In genomic region chr21:46060596-46061061, GRCh38 we compare ENCODE assay signal across 8 cellular contexts. TPM values are rescaled to one million over a fixed set of nuclear protein-coding genes. Genes with fewer than 3 reads are reported as not detected.
A peak's percentile ranks its signal among the peaks of the same experiment; 100 is the strongest.
DNase-seq lines count a peak whose midpoint lies in the region; ATAC-seq and TF ChIP-seq lines count a peak whose summit lies in the region.

No MANE protein-coding gene starts in this region.

- intact Hi-C loops in heart left ventricle (cut with DNase I): loop anchor here in 2 of 10 donors (1.0 to 10.0 kb wide), 2 partner anchors 23 to 86 kb away; no protein-coding TSS in a partner anchor

- TF ChIP-seq POLR2A in heart left ventricle (IDR thresholded peaks at IDR 0.05): no peak

- H3K4me1 Mint-ChIP-seq in activated T-cell treated with anti-CD3 and anti-CD28 coated beads, Interleukin-2, amount 50 U/mL, for 4 hours (ENCODE audit: low read depth): peaks cover 18% of the 10 kb centered on the region

- H3K36me3 ChIP-seq in heart left ventricle (no peaks in the 10 kb centered on the region), smooth muscle cell (ENCODE audit: low read depth) (no peaks in the 10 kb centered on the region)

- no peak overlapping the region for H3K4me3 ChIP-seq in heart left ventricle
- no peak overlapping the region for H3K4me3 ChIP-seq in smooth muscle cell

- H4K20me1 ChIP-seq in smooth muscle cell (ENCODE audit: low read depth): no peaks in the 10 kb centered on the region

- H3K9me3 ChIP-seq in heart left ventricle (peaks cover 0 to 25% (median 3%) of the 10 kb centered on the region in 12 donors), smooth muscle cell (replicated peaks; ENCODE audit: low read depth) (no peaks in the 10 kb centered on the region)

- 59 to 66% (median 64%) methylated on average over 11 of the region's 11 CpGs for WGBS in heart left ventricle, 4 donors
- 18% methylated on average over 11 of the region's 11 CpGs for WGBS in smooth muscle cell (ENCODE audit: low lambda C conversion rate)

- peak overlapping the region; percentile 88 for H3K9ac ChIP-seq in smooth muscle cell (ENCODE audit: low read depth)

- H3K27me3 ChIP-seq in heart left ventricle (peaks cover 0 to 7% (median 0%) of the 10 kb centered on the region in 9 donors), smooth muscle cell (ENCODE audit: low read depth) (no peaks in the 10 kb centered on the region)

- H3K36me3 Mint-ChIP-seq in activated T-cell treated with anti-CD3 and anti-CD28 coated beads, Interleukin-2, amount 50 U/mL, for 4 hours (ENCODE audit: insufficient read depth): no peaks in the 10 kb centered on the region

- no peak overlapping the region for H2AFZ ChIP-seq in smooth muscle cell (ENCODE audit: low read depth)

- no peaks in the 10 kb centered on the region for H3K79me2 ChIP-seq in smooth muscle cell (ENCODE audit: low read depth)

- H3K27ac ChIP-seq in heart left ventricle (peak overlapping the region; percentile 46 to 94 (median 80)), smooth muscle cell (ENCODE audit: low read depth) (peak overlapping the region; percentile 99)

- H3F3A ChIP-seq in smooth muscle cell (ENCODE audit: low read depth): peaks cover 7% of the 10 kb centered on the region

- peak overlapping the region; percentile 73 for H3K4me2 ChIP-seq in smooth muscle cell

- H3K4me1 ChIP-seq in heart left ventricle: peaks cover 0 to 38% (median 25%) of the 10 kb centered on the region in 12 donors
- H3K4me1 ChIP-seq in smooth muscle cell (ENCODE audit: low read depth): peaks cover 20% of the 10 kb centered on the region

- H3K4me3 Mint-ChIP-seq in activated T-cell treated with anti-CD3 and anti-CD28 coated beads, Interleukin-2, amount 50 U/mL, for 4 hours: no peak overlapping the region

- peak; percentile 49 for ATAC-seq in activated T-cell treated with anti-CD3 and anti-CD28 coated beads, Interleukin-2, amount 50 U/mL, for 4 hours
- ATAC-seq in heart left ventricle: peak; percentile 48 to 75 (median 72)
- no peak for ATAC-seq in HG03469 (IDR thresholded peaks at IDR 0.05; ENCODE audit: unreplicated experiment)
- ATAC-seq in GM21381 (IDR thresholded peaks at IDR 0.05; ENCODE audit: unreplicated experiment): no peak

- TF ChIP-seq CTCF in heart left ventricle (IDR thresholded peaks at IDR 0.05) (no peak), smooth muscle cell (IDR thresholded peaks at IDR 0.05; ENCODE audit: borderline replicate concordance, insufficient read depth, poor library complexity, severe bottlenecking) (no peak)

- H3K9me3 Mint-ChIP-seq in activated T-cell treated with anti-CD3 and anti-CD28 coated beads, Interleukin-2, amount 50 U/mL, for 4 hours: peaks cover 3% of the 10 kb centered on the region

- peaks cover 67% of the 10 kb centered on the region for H3K27me3 Mint-ChIP-seq in activated T-cell treated with anti-CD3 and anti-CD28 coated beads, Interleukin-2, amount 50 U/mL, for 4 hours (ENCODE audit: low read depth)

- DNase-seq in GM04504 (ENCODE audit: low read depth): peak; percentile 99
- DNase-seq in activated T-cell treated with anti-CD3 and anti-CD28 coated beads, Interleukin-2, amount 50 U/mL, for 4 hours: peak; percentile 4
- DNase-seq in heart left ventricle: peak; percentile 82 to 88 (median 84)
- DNase-seq in smooth muscle cell (lab: John Stamatoyannopoulos, UW; ENCODE audit: unreplicated experiment): peak; percentile 55
- DNase-seq in NCI-H2171 (lab: John Stamatoyannopoulos, UW): no peak
- no peak for DNase-seq in SW 1271 (lab: John Stamatoyannopoulos, UW)

RNA-seq across cellular contexts. Expression of gene COL6A2, which starts 37.3 kb away (rescaled TPM):
- 1 to 10 TPM; 4.8 to 7.7 (median 5.7) TPM for total RNA-seq in activated T-cell treated with anti-CD3 and anti-CD28 coated beads, Interleukin-2, amount 50 U/mL, for 4 hours
- total RNA-seq in heart left ventricle (100 to 1,000 TPM; 118 to 484 (median 158) TPM), smooth muscle cell (1,570 and 1,698 TPM in 2 replicates)
- polyA plus RNA-seq in heart left ventricle (100 to 1,000 TPM; 143 to 221 TPM), smooth muscle cell (2,969 and 4,089 TPM in 2 replicates)

Comparison
In these comparisons a context has a peak if more than half of its experiments do, and no peak if none do; other contexts are left out.
1. DNase-seq: peak in GM04504 (single experiment), activated T-cell treated with anti-CD3 and anti-CD28 coated beads, Interleukin-2, amount 50 U/mL, for 4 hours (single experiment), heart left ventricle (5 of 5) and smooth muscle cell (single experiment); none in NCI-H2171 (single experiment) and SW 1271 (0 of 2).
2. ATAC-seq: peak in activated T-cell treated with anti-CD3 and anti-CD28 coated beads, Interleukin-2, amount 50 U/mL, for 4 hours (2 of 2) and heart left ventricle (4 of 4); none in HG03469 (single experiment) and GM21381 (single experiment).
3. RNA of gene COL6A2, which starts 37.3 kb away (total RNA-seq): 1,570 to 1,698 TPM in smooth muscle cell and 118 to 484 TPM in heart left ventricle; 4.8 to 7.7 TPM in activated T-cell treated with anti-CD3 and anti-CD28 coated beads, Interleukin-2, amount 50 U/mL, for 4 hours; every median in the first group is over 10 times any median in the second.